Comparison of ENCODE assay signal across 12 cellular contexts in the genomic region with DNA sequence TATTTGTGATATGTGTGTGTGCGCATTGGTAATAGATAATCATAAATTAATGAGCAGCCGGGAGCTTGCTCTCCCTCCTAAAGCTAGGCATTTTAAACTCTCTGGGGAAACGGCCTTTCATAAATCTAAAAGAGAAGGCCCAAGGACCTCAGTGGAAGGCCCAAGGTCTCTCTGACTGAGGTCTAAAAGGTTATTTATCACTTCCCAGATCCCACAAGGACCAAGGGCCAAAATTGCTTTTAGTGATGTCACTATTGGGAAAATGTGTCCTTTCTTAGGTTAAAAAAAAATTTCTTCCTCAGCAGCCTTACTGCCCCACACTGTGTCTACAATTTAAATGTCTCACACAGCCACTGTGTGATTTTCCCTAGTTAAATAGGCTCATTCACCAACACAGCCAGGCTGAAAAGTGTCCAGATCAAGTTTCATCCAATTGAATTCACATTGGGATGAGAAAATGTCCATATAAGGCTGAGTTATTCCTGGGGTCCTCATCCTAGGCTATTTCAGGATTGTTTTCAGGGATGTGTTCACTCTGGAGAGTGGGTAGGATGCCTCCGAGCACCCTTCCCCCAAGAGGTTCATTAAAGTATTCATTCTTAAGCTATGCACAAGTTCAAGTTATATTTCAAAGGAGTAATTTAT. TPM values are rescaled to one million over a fixed set of nuclear protein-coding genes. Genes with fewer than 3 reads are reported as not detected.
A peak's percentile ranks its signal among the peaks of the same experiment; 100 is the strongest.
DNase-seq lines count a peak whose midpoint lies in the region; ATAC-seq and TF ChIP-seq lines count a peak whose summit lies in the region.
"Had no signal": no experiment of that assay in that cellular context is flagged by ENCODE, and none has a peak within 500 bp of the region (broad histone marks: within the 10 kb centered on the region; RNA-seq: fewer than 3 reads in every experiment).

No MANE protein-coding gene starts in this region.

- H3K9me3 Mint-ChIP-seq in neural crest cell (no peaks in the 10 kb centered on the region), CD14-positive monocyte (peaks cover 0 to 2% (median 0%) of the 10 kb centered on the region in 7 donors)

- H3K36me3 ChIP-seq in heart right ventricle (no peaks in the 10 kb centered on the region), vagina (no peaks in the 10 kb centered on the region)
- H3K36me3 ChIP-seq: WERI-Rb-1 had no signal

- peaks cover 38% of the 10 kb centered on the region for H3K4me1 Mint-ChIP-seq in neural crest cell
- H3K4me1 Mint-ChIP-seq in CD14-positive monocyte = peaks cover 16% of the 10 kb centered on the region

- H3K4me1 ChIP-seq in heart right ventricle (peaks cover 6 to 59% (median 36%) of the 10 kb centered on the region in 9 donors), vagina (peaks cover 54% of the 10 kb centered on the region)

- H3K4me3 Mint-ChIP-seq in neural crest cell (peak overlapping the region; percentile 29), CD14-positive monocyte (no peak overlapping the region)

- H3K27me3 ChIP-seq in heart right ventricle (no peaks in the 10 kb centered on the region), vagina (no peaks in the 10 kb centered on the region)

- ATAC-seq in heart right ventricle = peak in 3 of 8 donors; percentile 8 to 12 (median 12)
- ATAC-seq in left cardiac atrium = no peak
- no peak for ATAC-seq in stimulated activated naive CD8-positive, alpha-beta T cell treated with anti-CD3 and anti-CD28 coated beads, Interleukin-15, Interleukin-2, amounts not matched to agents 100 U/mL and 50 U/mL, for 24 hours

- DNase-seq in heart right ventricle = no peak
- no peak for DNase-seq in left cardiac atrium
- no peak for DNase-seq in coronary artery (ENCODE audit: low spot score)
- no peak for DNase-seq in neural crest cell (ENCODE audit: low read depth, low spot score)
- no peak for DNase-seq in vagina (ENCODE audit: extremely low spot score in 2 of 2)
- no peak for DNase-seq in stimulated activated naive CD8-positive, alpha-beta T cell treated with anti-CD3 and anti-CD28 coated beads, Interleukin-15, Interleukin-2, amounts not matched to agents 100 U/mL and 50 U/mL, for 24 hours
- no peak for DNase-seq in CD14-positive monocyte (ENCODE audit: low spot score)
- no peak for DNase-seq in DMS114 treated with DMSO at 0.1 percent for 48 hours (lab: John Stamatoyannopoulos, UW; ENCODE audit: unreplicated experiment)
- DNase-seq: kidney glomerular epithelial cell, NCI-H2227 treated with DMSO at 0.1 percent for 48 hours, WERI-Rb-1 had no signal

- no peak for TF ChIP-seq POLR2A in vagina (IDR thresholded peaks at IDR 0.05)

- H3K9me3 ChIP-seq in heart right ventricle = no peaks in the 10 kb centered on the region
- H3K9me3 ChIP-seq in vagina = no peaks in the 10 kb centered on the region

- H3K27ac Mint-ChIP-seq in neural crest cell (ENCODE audit: unreplicated experiment) = no peak overlapping the region
- H3K27ac Mint-ChIP-seq in CD14-positive monocyte = no peak overlapping the region

- H3K27me3 Mint-ChIP-seq in neural crest cell (ENCODE audit: low read depth) (no peaks in the 10 kb centered on the region), CD14-positive monocyte (ENCODE audit: low read depth in 3 of 3) (peaks cover 0 to 5% (median 5%) of the 10 kb centered on the region in 3 donors)

- H3K27ac ChIP-seq in heart right ventricle = peak overlapping the region in 9 of 10 donors; percentile 14 to 88 (median 81)
- peak overlapping the region; percentile 76 to 91 for H3K27ac ChIP-seq in coronary artery
- H3K27ac ChIP-seq in vagina = peak overlapping the region; percentile 97
- H3K27ac ChIP-seq: C4-2B, WERI-Rb-1 had no signal

- WGBS in heart right ventricle, 2 donors = 80 to 86% methylated on average over 4 of the region's 4 CpGs

- intact Hi-C loops in heart right ventricle (cut with DNase I) = loop anchor here in 2 of 10 donors (5.0 to 10.0 kb wide), 2 partner anchors 49 to 56 kb away; no protein-coding TSS in a partner anchor
- intact Hi-C loops in left cardiac atrium (cut with DNase I) = loop anchor here in 1 of 2 donors (10.0 kb wide), 1 partner anchor 59 kb away; a partner anchor contains a TSS
- intact Hi-C loops in vagina (cut with DNase I) = no loop called here
- intact Hi-C loops in CD14-positive monocyte (cut with micrococcal nuclease) = no loop called here

- TF ChIP-seq CTCF in heart right ventricle (IDR thresholded peaks at IDR 0.05) (no peak), coronary artery (IDR thresholded peaks at IDR 0.05) (no peak), neural crest cell (conservative IDR thresholded peaks at IDR 0.05) (no peak), vagina (IDR thresholded peaks at IDR 0.05) (no peak), CD14-positive monocyte (IDR thresholded peaks at IDR 0.05) (no peak)

- no peak overlapping the region for H3K4me3 ChIP-seq in heart right ventricle
- no peak overlapping the region for H3K4me3 ChIP-seq in coronary artery
- H3K4me3 ChIP-seq in vagina = no peak overlapping the region

- H3K36me3 Mint-ChIP-seq in neural crest cell (ENCODE audit: low read depth) (no peaks in the 10 kb centered on the region), CD14-positive monocyte (no peaks in the 10 kb centered on the region)

RNA-seq across cellular contexts. Expression of a gene that starts 46.1 kb away (rescaled TPM):
- total RNA-seq in heart right ventricle (1 to 10 TPM; 2.2 to 9.4 (median 6.3) TPM), left cardiac atrium (1 to 10 TPM; 3.7 to 5.4 TPM), neural crest cell (0.64 and 0.77 TPM in 2 replicates), vagina (6.6 TPM)
- polyA plus RNA-seq in heart right ventricle (1 to 10 TPM; 1.2 to 1.6 TPM), CD14-positive monocyte (not detected)
